8 cellular contexts compared by ENCODE assay signal in the genomic region with DNA sequence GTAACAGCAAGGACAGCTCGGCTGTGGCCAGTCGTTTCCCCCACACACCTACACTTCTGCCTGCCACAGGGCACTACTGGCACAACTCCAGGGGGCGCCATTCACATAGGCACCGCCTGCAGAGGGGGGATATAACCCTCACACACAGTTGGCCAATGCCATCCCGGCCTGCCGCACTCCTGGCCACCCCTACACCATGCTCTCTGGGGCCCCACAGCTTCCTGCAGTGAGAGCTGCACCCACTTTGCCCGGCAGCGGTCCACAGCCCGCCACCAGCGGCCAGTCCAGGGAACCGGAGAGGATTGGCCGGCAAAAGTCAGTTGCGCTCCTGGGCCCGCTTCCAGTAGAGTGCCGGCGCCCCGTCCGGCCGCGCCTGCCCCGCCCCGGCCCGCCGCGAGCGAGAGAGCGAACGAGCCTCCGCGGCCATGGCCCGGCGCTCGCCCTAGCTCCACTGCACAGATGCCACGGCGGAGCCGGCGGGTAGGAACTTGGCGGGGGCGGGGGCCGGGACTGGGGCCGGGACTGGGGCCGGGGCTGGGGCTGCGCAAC. TPM values are rescaled to one million over a fixed set of nuclear protein-coding genes. Genes with fewer than 3 reads are reported as not detected.
DNase-seq lines count a peak whose midpoint lies in the region; ATAC-seq and TF ChIP-seq lines count a peak whose summit lies in the region.

No MANE protein-coding gene starts in this region.

- no peaks in the 10 kb centered on the region for H3K27me3 Mint-ChIP-seq in CD4-positive, alpha-beta T cell
- H3K27me3 Mint-ChIP-seq in immature natural killer cell (ENCODE audit: low read depth in 3 of 3) = peaks cover 5 to 14% (median 6%) of the 10 kb centered on the region in 3 donors

- POLR2A ChIA-PET in CD4-positive, alpha-beta T cell (lab: Charles Lee) = interaction anchor here (0.6 to 6.7 kb wide), 14 partner anchors 9 to 272 kb away, joined by 3 to 90 read pairs (median 14); partner anchors contain the start of genes ADORA2A, CABIN1 and MIF

- DNase-seq in CD4-positive, alpha-beta T cell = peak; percentile 19 to 58 (median 30)
- DNase-seq in Jurkat, Clone E6-1 (ENCODE audit: low read depth, low spot score) = no peak
- DNase-seq in UCSD-AML1 (lab: John Stamatoyannopoulos, UW; ENCODE audit: unreplicated experiment) (peak; percentile 73), cardiac fibroblast (ENCODE audit: low read depth in 2 of 2) (peak; percentile 62 to 82), immature natural killer cell (peak in 2 of 3 donors; percentile 64 to 65), SHP77 treated with DMSO at 0.1 percent for 48 hours (lab: John Stamatoyannopoulos, UW) (no peak)

- peak overlapping the region; percentile 96 for H3K27ac Mint-ChIP-seq in CD4-positive, alpha-beta T cell
- H3K27ac Mint-ChIP-seq in immature natural killer cell = peak overlapping the region; percentile 84 to 95 (median 90)

- no peaks in the 10 kb centered on the region for H3K9me3 Mint-ChIP-seq in CD4-positive, alpha-beta T cell
- H3K9me3 Mint-ChIP-seq in immature natural killer cell = peaks cover 0 to 3% (median 0%) of the 10 kb centered on the region in 6 donors

- H3K27ac ChIP-seq in CD4-positive, alpha-beta T cell (ENCODE audit: low read depth, low read length) = peak overlapping the region; percentile 94
- peak overlapping the region; percentile 47 to 98 (median 77) for H3K27ac ChIP-seq in skin epidermis

- intact Hi-C loops in CD4-positive, alpha-beta T cell (cut with DNase I, micrococcal nuclease) = loop anchor here in 1 of 2 experiments (2.0 kb wide), 1 partner anchor 15 kb away; no protein-coding TSS in a partner anchor

- H3K9me3 ChIP-seq in CD4-positive, alpha-beta T cell (ENCODE audit: control insufficient read depth, low read length) = no peaks in the 10 kb centered on the region

- H3K4me3 ChIP-seq in Jurkat, Clone E6-1 (ENCODE audit: low read length) = peak overlapping the region; percentile 61
- H3K4me3 ChIP-seq in cardiac fibroblast (replicated peaks in 1 of 2; ENCODE audit: low read depth in 2 of 2, low read length in 2 of 2) (peak overlapping the region; percentile 75 to 87), skin epidermis (peak overlapping the region; percentile 54 to 78 (median 61))

- no peaks in the 10 kb centered on the region for H3K27me3 ChIP-seq in CD4-positive, alpha-beta T cell (ENCODE audit: control insufficient read depth, insufficient read depth, low read length)

- H3K4me1 Mint-ChIP-seq in CD4-positive, alpha-beta T cell (ENCODE audit: low read depth) = peaks cover 86% of the 10 kb centered on the region
- H3K4me1 Mint-ChIP-seq in immature natural killer cell = peaks cover 73 to 78% of the 10 kb centered on the region in 2 donors

- peak; percentile 34 for TF ChIP-seq CTCF in CD4-positive, alpha-beta T cell (IDR thresholded peaks at IDR 0.05)
- peak; percentile 51 for TF ChIP-seq CTCF in cardiac fibroblast (IDR thresholded peaks at IDR 0.05; ENCODE audit: low read depth, low read length)

- peaks cover 22% of the 10 kb centered on the region for H3K36me3 Mint-ChIP-seq in CD4-positive, alpha-beta T cell (ENCODE audit: low read depth)
- no peaks in the 10 kb centered on the region for H3K36me3 Mint-ChIP-seq in immature natural killer cell

- CTCF ChIA-PET in CD4-positive, alpha-beta T cell (lab: Charles Lee) = interaction anchor here (0.8 to 3.5 kb wide), 11 partner anchors 9 to 261 kb away, joined by 3 to 27 read pairs (median 6); partner anchors contain the start of gene MIF

- H3K4me3 Mint-ChIP-seq in CD4-positive, alpha-beta T cell = peak overlapping the region; percentile 80
- H3K4me3 Mint-ChIP-seq in immature natural killer cell = peak overlapping the region; percentile 79 to 91 (median 89)

- peak; percentile 28 for ATAC-seq in CD4-positive, alpha-beta T cell (ENCODE audit: poor library complexity)
- ATAC-seq in GM19395 (IDR thresholded peaks at IDR 0.05; ENCODE audit: unreplicated experiment) = peak; percentile 26

RNA-seq across cellular contexts. Expression of gene SUSD2, which starts 25.6 kb away (rescaled TPM):
- 1 to 10 TPM in 1 of 2 experiments, under 1 TPM in 1; 0.80 to 1.5 TPM for total RNA-seq in CD4-positive, alpha-beta T cell
- polyA plus RNA-seq in Jurkat, Clone E6-1 (2012; ENCODE audit: insufficient read depth, insufficient read length) = 0.42 TPM
- under 1 TPM in 2 of 3 donors, not detected in 1; 0.07 to 0.14 TPM for polyA plus RNA-seq in immature natural killer cell

Comparison
In these comparisons a context has a peak if more than half of its experiments do, and no peak if none do; other contexts are left out.
1. DNase-seq: peak in CD4-positive, alpha-beta T cell (10 of 10), UCSD-AML1 (single experiment), cardiac fibroblast (2 of 2) and immature natural killer cell (2 of 3); none in Jurkat, Clone E6-1 (single experiment) and SHP77 treated with DMSO at 0.1 percent for 48 hours (single experiment).
2. Peak in every context shown above with its lines, with median percentiles within 50 percentile points of each other: H3K4me3 ChIP-seq.